Comparison of ENCODE assay signal across 11 cellular contexts in genomic region chr9:129868571-129869486, GRCh38. TPM values are rescaled to one million over a fixed set of nuclear protein-coding genes. Genes with fewer than 3 reads are reported as not detected.
DNase-seq lines count a peak whose midpoint lies in the region; ATAC-seq and TF ChIP-seq lines count a peak whose summit lies in the region.
"Had no signal": no experiment of that assay in that cellular context is flagged by ENCODE, and none has a peak within 500 bp of the region (broad histone marks: within the 10 kb centered on the region; RNA-seq: fewer than 3 reads in every experiment).

No MANE protein-coding gene starts in this region.

- peak overlapping the region; percentile 67 for H3K4me3 Mint-ChIP-seq in activated CD4-positive, alpha-beta memory T cell treated with anti-CD3 and anti-CD28 coated beads for 36 hours
- H3K4me3 Mint-ChIP-seq in glutamatergic neuron (ENCODE audit: unreplicated experiment), result no peak overlapping the region

- POLR2A ChIA-PET in activated CD4-positive, alpha-beta memory T cell treated with anti-CD3 and anti-CD28 coated beads for 36 hours (lab: Charles Lee), result interaction anchor here (0.8 to 2.4 kb wide), 8 partner anchors 8 to 38 kb away, joined by 3 to 15 read pairs (median 4); partner anchors contain the start of genes C9orf78 and USP20

- no peaks in the 10 kb centered on the region for H3K27me3 ChIP-seq in DND-41 (ENCODE audit: insufficient read depth, low read length, poor library complexity)
- no peaks in the 10 kb centered on the region for H3K27me3 ChIP-seq in colonic mucosa
- H3K27me3 ChIP-seq: esophagus muscularis mucosa had no signal

- no peak for DNase-seq in DND-41
- peak; percentile 95 for DNase-seq in activated CD4-positive, alpha-beta memory T cell treated with anti-CD3 and anti-CD28 coated beads for 36 hours
- peak; percentile 41 for DNase-seq in colonic mucosa
- DNase-seq in stimulated activated CD4-positive, alpha-beta T cell treated with anti-CD3 and anti-CD28 coated beads, Interleukin-1b, Interleukin-23, amount 100 ng/mL, for 4 hours (ENCODE audit: low read depth in 2 of 2), result peak; percentile 67 to 78
- DNase-seq in NCI-H226, result no peak
- no peak for DNase-seq in glutamatergic neuron
- DNase-seq: KG1, SHP77 treated with DMSO at 0.1 percent for 48 hours had no signal

- H3K9ac ChIP-seq in DND-41 (ENCODE audit: low read depth, low read length) (no peak overlapping the region), colonic mucosa (ENCODE audit: low read depth in 2 of 2, low read length in 2 of 2) (no peak overlapping the region)

- H3K36me3 ChIP-seq in DND-41 (ENCODE audit: insufficient read depth, low read length) (peaks cover 40% of the 10 kb centered on the region), colonic mucosa (no peaks in the 10 kb centered on the region)

- H3K4me2 ChIP-seq in DND-41 (ENCODE audit: insufficient read depth, low read length), result no peak overlapping the region

- no peaks in the 10 kb centered on the region for H4K20me1 ChIP-seq in DND-41 (ENCODE audit: insufficient read depth, low read length)

- H3K36me3 Mint-ChIP-seq in activated CD4-positive, alpha-beta memory T cell treated with anti-CD3 and anti-CD28 coated beads for 36 hours, result peaks cover 27% of the 10 kb centered on the region
- no peaks in the 10 kb centered on the region for H3K36me3 Mint-ChIP-seq in glutamatergic neuron (ENCODE audit: unreplicated experiment)

- no peaks in the 10 kb centered on the region for H3K27me3 Mint-ChIP-seq in activated CD4-positive, alpha-beta memory T cell treated with anti-CD3 and anti-CD28 coated beads for 36 hours
- peaks cover 6% of the 10 kb centered on the region for H3K27me3 Mint-ChIP-seq in glutamatergic neuron (ENCODE audit: unreplicated experiment)

- H3K4me1 ChIP-seq in DND-41 (ENCODE audit: insufficient read depth, low read length), result peaks cover 4% of the 10 kb centered on the region; the same call in 1 of the 2 replicates
- no peaks in the 10 kb centered on the region for H3K4me1 ChIP-seq in colonic mucosa
- H3K4me1 ChIP-seq: esophagus muscularis mucosa had no signal

- ATAC-seq in DND-41 (ENCODE audit: insufficient read depth, low read depth) (peak; percentile 33), GM19395 (IDR thresholded peaks at IDR 0.05; ENCODE audit: unreplicated experiment) (no peak), HG02610 (IDR thresholded peaks at IDR 0.05; ENCODE audit: unreplicated experiment) (no peak)

- no peaks in the 10 kb centered on the region for H3K9me3 Mint-ChIP-seq in activated CD4-positive, alpha-beta memory T cell treated with anti-CD3 and anti-CD28 coated beads for 36 hours
- H3K9me3 Mint-ChIP-seq in glutamatergic neuron (ENCODE audit: unreplicated experiment), result peaks cover 14% of the 10 kb centered on the region

- H3K27ac ChIP-seq in DND-41 (ENCODE audit: low read length) (no peak overlapping the region), colonic mucosa (no peak overlapping the region)
- H3K27ac ChIP-seq: esophagus muscularis mucosa had no signal

- H3K79me2 ChIP-seq in DND-41 (ENCODE audit: insufficient read depth, low read length), result no peaks in the 10 kb centered on the region

- H3K9me3 ChIP-seq in DND-41 (ENCODE audit: insufficient read depth, low read length, severe bottlenecking) (no peaks in the 10 kb centered on the region), colonic mucosa (no peaks in the 10 kb centered on the region)
- H3K9me3 ChIP-seq: esophagus muscularis mucosa had no signal

- TF ChIP-seq CTCF in DND-41 (IDR thresholded peaks at IDR 0.05; ENCODE audit: borderline replicate concordance, extremely low read depth, low read length, poor library complexity, severe bottlenecking) (no peak), colonic mucosa (IDR thresholded peaks at IDR 0.05) (no peak), glutamatergic neuron (IDR thresholded peaks at IDR 0.05; ENCODE audit: partially characterized antibody, unreplicated experiment) (no peak)

- H3K27ac Mint-ChIP-seq in activated CD4-positive, alpha-beta memory T cell treated with anti-CD3 and anti-CD28 coated beads for 36 hours, result peak overlapping the region; percentile 90
- no peak overlapping the region for H3K27ac Mint-ChIP-seq in glutamatergic neuron (ENCODE audit: unreplicated experiment)

- peaks cover 73% of the 10 kb centered on the region for H3K4me1 Mint-ChIP-seq in activated CD4-positive, alpha-beta memory T cell treated with anti-CD3 and anti-CD28 coated beads for 36 hours (ENCODE audit: low read depth)
- H3K4me1 Mint-ChIP-seq in glutamatergic neuron (ENCODE audit: low read depth, unreplicated experiment), result peaks cover 7% of the 10 kb centered on the region

- intact Hi-C loops in activated CD4-positive, alpha-beta memory T cell treated with anti-CD3 and anti-CD28 coated beads for 36 hours (cut with micrococcal nuclease), result loop anchor here (1.0 to 2.0 kb wide), 3 partner anchors 15 to 66 kb away; partner anchors contain the start of genes C9orf78, TOR1B and USP20
- intact Hi-C loops in colonic mucosa (cut with DNase I), result no loop called here

- CTCF ChIA-PET in activated CD4-positive, alpha-beta memory T cell treated with anti-CD3 and anti-CD28 coated beads for 36 hours (lab: Charles Lee), result interaction anchor here (0.5 to 2.1 kb wide), 7 partner anchors 8 to 334 kb away, joined by 3 to 7 read pairs (median 3); no protein-coding TSS in a partner anchor

- H3K4me3 ChIP-seq in DND-41 (ENCODE audit: low read depth in 1 of 2, low read length in 2 of 2), result no peak overlapping the region
- no peak overlapping the region for H3K4me3 ChIP-seq in colonic mucosa
- H3K4me3 ChIP-seq: esophagus muscularis mucosa had no signal

- no peak overlapping the region for H2AFZ ChIP-seq in DND-41 (ENCODE audit: low read depth, low read length)

RNA-seq across cellular contexts. Expression of gene USP20, which starts 33.6 kb away (rescaled TPM):
- total RNA-seq in activated CD4-positive, alpha-beta memory T cell treated with anti-CD3 and anti-CD28 coated beads for 36 hours, result 10 to 100 TPM; 51.6 to 55.3 TPM
- 10 to 100 TPM; 14.7 to 20.0 TPM for total RNA-seq in colonic mucosa
- 93.5 TPM for total RNA-seq in glutamatergic neuron (ENCODE audit: unreplicated experiment)

RNA-seq across cellular contexts. Expression of gene C9orf78, which starts 33.8 kb away (rescaled TPM):
- total RNA-seq in activated CD4-positive, alpha-beta memory T cell treated with anti-CD3 and anti-CD28 coated beads for 36 hours, result 10 to 100 TPM; 43.6 to 47.0 TPM
- total RNA-seq in colonic mucosa, result 10 to 100 TPM; 38.7 to 45.5 TPM
- total RNA-seq in glutamatergic neuron (ENCODE audit: unreplicated experiment), result 46.1 TPM

RNA-seq across cellular contexts. Expression of gene TOR1A, which starts 44.9 kb away (rescaled TPM):
- total RNA-seq in activated CD4-positive, alpha-beta memory T cell treated with anti-CD3 and anti-CD28 coated beads for 36 hours, result 10 to 100 TPM; 38.5 to 41.6 TPM
- total RNA-seq in colonic mucosa, result 10 to 100 TPM; 31.0 to 31.1 TPM
- total RNA-seq in glutamatergic neuron (ENCODE audit: unreplicated experiment), result 42.3 TPM

Comparison
In these comparisons a context has a peak if more than half of its experiments do, and no peak if none do; other contexts are left out.
1. DNase-seq: peak in activated CD4-positive, alpha-beta memory T cell treated with anti-CD3 and anti-CD28 coated beads for 36 hours (single experiment), colonic mucosa (single experiment) and stimulated activated CD4-positive, alpha-beta T cell treated with anti-CD3 and anti-CD28 coated beads, Interleukin-1b, Interleukin-23, amount 100 ng/mL, for 4 hours (2 of 2); none in DND-41 (single experiment), NCI-H226 (single experiment) and glutamatergic neuron (single experiment).